In genomic region chr6:127950566-127951141, GRCh38 we compare ENCODE assay signal across 12 cellular contexts. TPM values are rescaled to one million over a fixed set of nuclear protein-coding genes. Genes with fewer than 3 reads are reported as not detected.
DNase-seq lines count a peak whose midpoint lies in the region; ATAC-seq and TF ChIP-seq lines count a peak whose summit lies in the region.
"Had no signal": no experiment of that assay in that cellular context is flagged by ENCODE, and none has a peak within 500 bp of the region (broad histone marks: within the 10 kb centered on the region; RNA-seq: fewer than 3 reads in every experiment).

No MANE protein-coding gene starts in this region.

- peak; percentile 69 for DNase-seq in Jurkat, Clone E6-1 (ENCODE audit: low read depth, low spot score)
- no peak for DNase-seq in central memory CD8-positive, alpha-beta T cell (ENCODE audit: low spot score in 2 of 2)
- no peak for DNase-seq in hepatic stellate cell (ENCODE audit: low spot score)
- DNase-seq in CD14-positive monocyte (ENCODE audit: low spot score): no peak
- DNase-seq in epidermal melanocyte (ENCODE audit: insufficient read length, low spot score): no peak
- DNase-seq: heart left ventricle, NCI-H524 treated with DMSO at 0.1 percent for 48 hours had no signal

- H3K36me3 Mint-ChIP-seq in central memory CD8-positive, alpha-beta T cell (ENCODE audit: insufficient read depth): peaks cover 8% of the 10 kb centered on the region
- H3K36me3 Mint-ChIP-seq in CD14-positive monocyte: no peaks in the 10 kb centered on the region

- no peak for TF ChIP-seq CTCF in CD14-positive monocyte (IDR thresholded peaks at IDR 0.05)

- H3K4me3 ChIP-seq in Jurkat, Clone E6-1 (ENCODE audit: low read length): peak overlapping the region; percentile 36
- H3K4me3 ChIP-seq: cardiac muscle cell, heart left ventricle had no signal

- peaks cover 53% of the 10 kb centered on the region for H3K4me1 Mint-ChIP-seq in central memory CD8-positive, alpha-beta T cell
- peaks cover 5% of the 10 kb centered on the region for H3K4me1 Mint-ChIP-seq in CD14-positive monocyte

- peak overlapping the region; percentile 96 for H3K27ac Mint-ChIP-seq in central memory CD8-positive, alpha-beta T cell (ENCODE audit: low read depth)
- H3K27ac Mint-ChIP-seq in CD14-positive monocyte: no peak overlapping the region
- H3K27ac Mint-ChIP-seq: nephron had no signal

- intact Hi-C loops in CD14-positive monocyte (cut with micrococcal nuclease): no loop called here

- ATAC-seq in GM18870 (IDR thresholded peaks at IDR 0.05; ENCODE audit: unreplicated experiment) (peak; percentile 23), GM21786 (IDR thresholded peaks at IDR 0.05; ENCODE audit: unreplicated experiment) (peak; percentile 24), GM18868 (IDR thresholded peaks at IDR 0.05; ENCODE audit: unreplicated experiment) (no peak)
- ATAC-seq in central memory CD8-positive, alpha-beta T cell (replicated peaks; ENCODE audit: extremely low read depth, poor library complexity, severe bottlenecking): peak; percentile 16
- ATAC-seq: heart left ventricle had no signal

- H3K4me3 Mint-ChIP-seq in central memory CD8-positive, alpha-beta T cell: peak overlapping the region; percentile 74
- no peak overlapping the region for H3K4me3 Mint-ChIP-seq in CD14-positive monocyte
- H3K4me3 Mint-ChIP-seq: nephron had no signal

- peaks cover 8% of the 10 kb centered on the region for H3K9me3 Mint-ChIP-seq in central memory CD8-positive, alpha-beta T cell
- H3K9me3 Mint-ChIP-seq in CD14-positive monocyte: peaks cover 0 to 6% (median 2%) of the 10 kb centered on the region in 7 donors
- H3K9me3 Mint-ChIP-seq: nephron had no signal

- H3K27me3 Mint-ChIP-seq in central memory CD8-positive, alpha-beta T cell: no peaks in the 10 kb centered on the region
- H3K27me3 Mint-ChIP-seq in CD14-positive monocyte (ENCODE audit: low read depth in 3 of 3): no peaks in the 10 kb centered on the region

RNA-seq across cellular contexts. Expression of gene THEMIS, which starts 49.8 kb away (rescaled TPM):
- polyA plus RNA-seq in Jurkat, Clone E6-1 (2012; ENCODE audit: insufficient read depth, insufficient read length): 23.4 TPM
- polyA plus RNA-seq in CD14-positive monocyte: under 1 TPM; 0.13 to 0.16 TPM
